Comparison of ENCODE assay signal across 8 cellular contexts in the genomic region with DNA sequence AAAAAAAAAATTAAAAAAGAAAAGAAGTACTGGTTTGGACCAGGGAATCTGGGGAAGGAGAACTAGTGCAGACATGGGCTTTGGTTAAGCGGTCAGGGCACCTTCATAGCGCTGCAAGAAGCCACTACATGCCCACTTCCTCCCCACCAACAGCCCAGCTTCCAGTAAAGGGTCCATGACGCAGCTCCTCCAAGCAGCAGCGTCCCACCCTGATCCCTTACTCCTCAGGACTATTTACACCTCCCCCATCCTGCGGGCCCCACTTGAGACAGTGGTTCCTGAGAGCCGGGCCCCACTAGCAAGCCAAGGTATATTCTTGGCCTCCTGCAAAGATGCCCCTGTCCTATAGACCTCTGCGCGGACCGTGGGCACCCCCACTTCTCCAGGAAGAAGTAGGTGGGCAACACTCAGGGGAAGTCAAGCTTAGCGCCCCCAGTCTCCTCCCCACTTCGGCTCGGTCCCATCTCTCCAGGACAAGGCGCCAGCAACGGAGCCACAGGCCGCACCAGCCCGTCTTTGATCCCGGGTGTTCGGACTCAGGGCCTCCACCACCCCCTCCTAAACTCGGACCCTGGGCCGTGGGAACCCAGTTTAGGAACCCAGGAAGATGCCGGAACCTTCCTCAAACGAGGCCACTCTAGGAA. TPM values are rescaled to one million over a fixed set of nuclear protein-coding genes. Genes with fewer than 3 reads are reported as not detected.
DNase-seq lines count a peak whose midpoint lies in the region; ATAC-seq and TF ChIP-seq lines count a peak whose summit lies in the region.

No MANE protein-coding gene starts in this region.

- H3K4me1 Mint-ChIP-seq in natural killer cell, result peaks cover 31 to 32% of the 10 kb centered on the region in 2 donors

- H3K27me3 ChIP-seq in colonic mucosa, result no peaks in the 10 kb centered on the region

- H3K36me3 Mint-ChIP-seq in natural killer cell, result no peaks in the 10 kb centered on the region

- H3K9ac ChIP-seq in colonic mucosa (ENCODE audit: low read depth in 2 of 2, low read length in 2 of 2), result peak overlapping the region; percentile 78 to 95

- intact Hi-C loops in colonic mucosa (cut with DNase I) (no loop called here), natural killer cell (cut with micrococcal nuclease) (loop anchor here (1.0 to 5.0 kb wide), 5 partner anchors 8 to 1828 kb away; partner anchors contain the start of genes ATXN2L, FBRS, ITGAL and ZNF764)

- peak overlapping the region; percentile 62 for H3K4me3 ChIP-seq in colonic mucosa

- peak overlapping the region; percentile 100 for H3K4me3 Mint-ChIP-seq in natural killer cell

- DNase-seq in NOMO-1 treated with dmso at 0.1 percent for 144 hours (lab: John Stamatoyannopoulos, UW; ENCODE audit: unreplicated experiment) (peak; percentile 30), colonic mucosa (no peak), natural killer cell (peak; percentile 56), NCI-H1105 (lab: John Stamatoyannopoulos, UW) (no peak), ecto neural progenitor cell (ENCODE audit: low spot score) (no peak)

- ATAC-seq in GM18511 (IDR thresholded peaks at IDR 0.05; ENCODE audit: unreplicated experiment) (peak; percentile 15), natural killer cell (peak; percentile 7 to 9 (median 7)), HG03571 (IDR thresholded peaks at IDR 0.05; ENCODE audit: unreplicated experiment) (no peak), HG03460 (IDR thresholded peaks at IDR 0.05; ENCODE audit: unreplicated experiment) (no peak)

- no peaks in the 10 kb centered on the region for H3K9me3 Mint-ChIP-seq in natural killer cell

- no peaks in the 10 kb centered on the region for H3K9me3 ChIP-seq in colonic mucosa

- H3K27ac Mint-ChIP-seq in natural killer cell, result peak overlapping the region; percentile 95 to 100

- peak overlapping the region; percentile 94 for H3K27ac ChIP-seq in colonic mucosa

- no peaks in the 10 kb centered on the region for H3K27me3 Mint-ChIP-seq in natural killer cell (ENCODE audit: low read depth in 2 of 2)

- peaks cover 9% of the 10 kb centered on the region for H3K4me1 ChIP-seq in colonic mucosa

- H3K36me3 ChIP-seq in colonic mucosa, result peaks cover 9% of the 10 kb centered on the region

- no peak for TF ChIP-seq CTCF in colonic mucosa (IDR thresholded peaks at IDR 0.05)
- no peak for TF ChIP-seq CTCF in natural killer cell (IDR thresholded peaks at IDR 0.05)

RNA-seq across cellular contexts. Expression of gene PRR14, which starts 0.9 kb away (rescaled TPM):
- total RNA-seq in colonic mucosa (10 to 100 TPM; 37.0 to 70.3 TPM), natural killer cell (100 to 1,000 TPM in 2 of 3 donors, 10 to 100 TPM in 1; 81.0 to 110 (median 101) TPM)

RNA-seq across cellular contexts. Expression of gene FBRS, which starts 8.4 kb away (rescaled TPM):
- 10 to 100 TPM; 65.1 to 74.2 TPM for total RNA-seq in colonic mucosa
- total RNA-seq in natural killer cell, result 100 to 1,000 TPM; 158 to 182 (median 172) TPM

RNA-seq across cellular contexts. Expression of gene ZNF689, which starts 39.7 kb away (rescaled TPM):
- total RNA-seq in colonic mucosa (1 to 10 TPM; 6.8 to 7.0 TPM), natural killer cell (1 to 10 TPM; 8.8 to 9.3 (median 9.1) TPM)

RNA-seq across cellular contexts. Expression of gene SRCAP, which starts 49.1 kb away (rescaled TPM):
- total RNA-seq in colonic mucosa (10 to 100 TPM; 44.0 to 79.3 TPM), natural killer cell (10 to 100 TPM; 78.8 to 99.0 (median 89.3) TPM)

Comparison
In these comparisons a context has a peak if more than half of its experiments do, and no peak if none do; other contexts are left out.
1. ATAC-seq: peak in GM18511 (single experiment) and natural killer cell (3 of 3); none in HG03571 (single experiment) and HG03460 (single experiment).
2. DNase-seq: peak in NOMO-1 treated with dmso at 0.1 percent for 144 hours (single experiment) and natural killer cell (single experiment); none in colonic mucosa (single experiment), NCI-H1105 (single experiment) and ecto neural progenitor cell (single experiment).